Comparison of ENCODE assay signal across 26 cellular contexts in the genomic region with DNA sequence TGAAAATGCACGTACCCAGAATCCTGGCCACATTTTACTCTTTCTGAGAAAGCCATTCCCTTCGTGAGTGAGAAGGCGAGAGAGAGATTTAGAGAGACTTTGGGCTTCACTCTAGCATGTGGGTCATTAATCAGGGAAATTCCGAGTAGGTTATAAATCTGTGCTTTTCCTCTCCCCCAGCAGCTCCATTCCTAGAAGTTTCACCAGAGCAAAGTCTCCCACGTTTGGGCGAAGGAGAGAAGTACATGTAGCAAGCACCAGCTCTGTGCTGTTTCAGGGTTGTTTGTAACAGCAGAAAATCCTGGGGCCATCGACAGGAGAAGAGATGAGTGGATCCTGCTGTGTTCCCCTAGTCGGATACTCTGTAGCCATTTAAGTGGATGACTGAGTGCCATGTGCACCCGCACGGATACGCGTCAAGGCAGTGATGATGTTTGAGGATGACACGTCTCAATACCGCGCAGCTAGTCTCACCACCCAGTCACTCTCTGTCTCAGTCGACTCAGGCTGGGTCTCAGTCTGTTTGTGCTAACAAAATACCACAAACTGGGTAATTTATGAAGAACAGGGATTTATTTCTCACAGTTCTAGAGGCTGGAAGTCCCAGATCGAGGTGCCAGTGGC.
"Had no signal": no experiment of that assay in that cellular context is flagged by ENCODE, and none has a peak within 500 bp of the region (broad histone marks: within the 10 kb centered on the region; RNA-seq: fewer than 3 reads in every experiment).

No MANE protein-coding gene starts in this region.

- ATAC-seq: foreskin keratinocyte; gastroesophageal sphincter; heart left ventricle; left lung; mucosa of descending colon; natural killer cell treated with Interleukin-12 subunit alpha and Interleukin-12 subunit beta and Interleukin-15 and Interleukin-18, amount 100 ng/mL, for 72 hours; stimulated activated memory B cell treated with anti-CD40 and anti-IgM and Interleukin-4, amounts not matched to agents 10 μg/mL and 1 μg/mL and 100 μg/mL, for 72 hours; stimulated activated naive CD8-positive, alpha-beta T cell treated with anti-CD3 and anti-CD28 coated beads, Interleukin-15, Interleukin-2, amounts not matched to agents 100 U/mL and 50 U/mL, for 24 hours had no signal

- H3K4me1 ChIP-seq: colonic mucosa, foreskin keratinocyte, heart left ventricle, left lung, neural progenitor cell, right atrium auricular region, spleen, transverse colon had no signal

- DNase-seq: colonic mucosa; effector CD8-positive, alpha-beta T cell; foreskin keratinocyte; heart left ventricle; kidney; left lung; mesenchymal stem cell; mucosa of descending colon; naive B cell; posterior cingulate gyrus; spleen; stimulated activated CD4-positive, alpha-beta T cell treated with anti-CD3 and anti-CD28 coated beads, Interleukin-4, amount 100 ng/mL, for 4 hours; stimulated activated naive CD8-positive, alpha-beta T cell treated with anti-CD3 and anti-CD28 coated beads, Interleukin-15, Interleukin-2, amounts not matched to agents 100 U/mL and 50 U/mL, for 24 hours; substantia nigra; transverse colon had no signal

- H3K9me3 ChIP-seq: colonic mucosa, esophagus muscularis mucosa, gastroesophageal sphincter, ovary, thoracic aorta had no signal

- H3K27me3 ChIP-seq: colonic mucosa, foreskin keratinocyte, hepatocyte, neural progenitor cell, ovary, right atrium auricular region, transverse colon had no signal

- H3K27ac ChIP-seq: colonic mucosa, esophagus muscularis mucosa, foreskin keratinocyte, gastroesophageal sphincter, heart left ventricle, hepatocyte, left lung, neural progenitor cell, right atrium auricular region, skin epidermis, spleen, thoracic aorta, transverse colon had no signal

- H3K36me3 ChIP-seq: colonic mucosa, esophagus muscularis mucosa, gastroesophageal sphincter, heart left ventricle, left lung, neural progenitor cell, ovary, right atrium auricular region, spleen, thoracic aorta, transverse colon had no signal

- FAIRE-seq: endothelial cell of umbilical vein, kidney had no signal

- H3K4me3 ChIP-seq: colonic mucosa, esophagus muscularis mucosa, gastroesophageal sphincter, heart left ventricle, hepatocyte, left lung, mucosa of descending colon, neural progenitor cell, ovary, right atrium auricular region, skin epidermis, spleen, thoracic aorta, transverse colon had no signal
